1 cellular context compared by ENCODE assay signal in the genomic region with DNA sequence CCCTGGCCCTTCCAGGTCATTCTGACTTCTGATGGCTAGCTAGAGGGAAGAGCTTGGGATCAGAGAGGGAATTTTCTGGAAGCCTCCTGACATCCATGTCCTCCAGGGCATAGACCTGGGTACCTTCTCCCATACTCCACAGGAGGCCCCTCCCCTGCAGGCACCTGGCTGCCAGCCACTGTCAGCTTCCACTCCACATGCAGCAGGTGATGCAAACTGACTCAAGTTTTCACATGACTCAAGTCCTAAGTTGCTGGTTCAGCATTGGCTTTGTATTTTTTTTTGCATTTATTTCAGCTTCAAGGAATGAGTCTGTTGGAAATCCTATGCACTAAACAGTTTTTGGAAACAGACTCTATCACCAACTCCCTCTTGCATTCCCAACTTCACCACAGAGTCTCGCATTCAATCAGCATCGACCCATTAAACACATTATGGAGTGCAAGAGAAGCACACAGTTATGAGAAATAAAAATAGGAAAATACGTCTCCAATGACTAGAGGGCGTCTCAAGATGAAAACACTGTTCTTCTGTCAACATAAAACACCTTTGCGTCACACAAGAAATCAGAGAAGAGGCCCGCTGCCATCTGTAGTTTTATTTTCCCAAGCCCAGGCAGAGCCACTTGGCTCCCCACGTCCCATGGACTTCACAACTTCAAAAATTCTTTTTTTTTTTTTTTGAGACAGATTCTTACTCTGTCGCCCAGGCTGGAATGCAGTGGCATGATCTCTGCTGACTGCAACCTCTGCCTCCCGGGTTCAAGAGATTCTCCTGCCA.
TF ChIP-seq lines count a peak whose summit lies in the region.

No MANE protein-coding gene starts in this region.

TF ChIP-seq in HEK293, 187 proteins besides CTCF, POLR2A, EP300 and RAD21 (continued from another document):
- TF ChIP-seq, protein P1, sequence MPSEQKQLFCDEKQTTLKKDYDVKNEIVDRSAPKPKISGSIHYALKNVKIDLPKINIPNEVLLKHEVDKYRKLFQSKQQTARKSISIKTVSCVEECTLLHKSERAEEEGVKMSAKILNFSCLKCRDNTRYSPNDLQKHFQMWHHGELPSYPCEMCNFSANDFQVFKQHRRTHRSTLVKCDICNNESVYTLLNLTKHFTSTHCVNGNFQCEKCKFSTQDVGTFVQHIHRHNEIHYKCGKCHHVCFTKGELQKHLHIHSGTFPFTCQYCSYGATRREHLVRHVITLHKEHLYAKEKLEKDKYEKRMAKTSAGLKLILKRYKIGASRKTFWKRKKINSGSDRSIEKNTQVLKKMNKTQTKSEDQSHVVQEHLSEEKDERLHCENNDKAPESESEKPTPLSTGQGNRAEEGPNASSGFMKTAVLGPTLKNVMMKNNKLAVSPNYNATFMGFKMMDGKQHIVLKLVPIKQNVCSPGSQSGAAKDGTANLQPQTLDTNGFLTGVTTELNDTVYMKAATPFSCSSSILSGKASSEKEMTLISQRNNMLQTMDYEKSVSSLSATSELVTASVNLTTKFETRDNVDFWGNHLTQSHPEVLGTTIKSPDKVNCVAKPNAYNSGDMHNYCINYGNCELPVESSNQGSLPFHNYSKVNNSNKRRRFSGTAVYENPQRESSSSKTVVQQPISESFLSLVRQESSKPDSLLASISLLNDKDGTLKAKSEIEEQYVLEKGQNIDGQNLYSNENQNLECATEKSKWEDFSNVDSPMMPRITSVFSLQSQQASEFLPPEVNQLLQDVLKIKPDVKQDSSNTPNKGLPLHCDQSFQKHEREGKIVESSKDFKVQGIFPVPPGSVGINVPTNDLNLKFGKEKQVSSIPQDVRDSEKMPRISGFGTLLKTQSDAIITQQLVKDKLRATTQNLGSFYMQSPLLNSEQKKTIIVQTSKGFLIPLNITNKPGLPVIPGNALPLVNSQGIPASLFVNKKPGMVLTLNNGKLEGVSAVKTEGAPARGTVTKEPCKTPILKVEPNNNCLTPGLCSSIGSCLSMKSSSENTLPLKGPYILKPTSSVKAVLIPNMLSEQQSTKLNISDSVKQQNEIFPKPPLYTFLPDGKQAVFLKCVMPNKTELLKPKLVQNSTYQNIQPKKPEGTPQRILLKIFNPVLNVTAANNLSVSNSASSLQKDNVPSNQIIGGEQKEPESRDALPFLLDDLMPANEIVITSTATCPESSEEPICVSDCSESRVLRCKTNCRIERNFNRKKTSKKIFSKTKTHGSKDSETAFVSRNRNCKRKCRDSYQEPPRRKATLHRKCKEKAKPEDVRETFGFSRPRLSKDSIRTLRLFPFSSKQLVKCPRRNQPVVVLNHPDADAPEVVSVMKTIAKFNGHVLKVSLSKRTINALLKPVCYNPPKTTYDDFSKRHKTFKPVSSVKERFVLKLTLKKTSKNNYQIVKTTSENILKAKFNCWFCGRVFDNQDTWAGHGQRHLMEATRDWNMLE (tag by site-specific recombination; conservative IDR thresholded peaks at IDR 0.05; ENCODE audit: low read depth): no peak
- TF ChIP-seq ZNF623 (tag by site-specific recombination; IDR thresholded peaks at IDR 0.05): no peak
- no peak for TF ChIP-seq ZNF37A (tag by site-specific recombination; IDR thresholded peaks at IDR 0.05)
